19 cellular contexts compared by ENCODE assay signal in genomic region chr22:46196268-46196667, GRCh38. TPM values are rescaled to one million over a fixed set of nuclear protein-coding genes. Genes with fewer than 3 reads are reported as not detected.
DNase-seq lines count a peak whose midpoint lies in the region; ATAC-seq, FAIRE-seq and TF ChIP-seq lines count a peak whose summit lies in the region.
"Had no signal": no experiment of that assay in that cellular context is flagged by ENCODE, and none has a peak within 500 bp of the region (broad histone marks: within the 10 kb centered on the region; RNA-seq: fewer than 3 reads in every experiment).

No MANE protein-coding gene starts in this region.

- H3K23me2 ChIP-seq in H1 (ENCODE audit: low read depth, low read length): no peaks in the 10 kb centered on the region

- TF ChIP-seq CTCF in IMR-90 (conservative IDR thresholded peaks at IDR 0.05; ENCODE audit: low read depth, low read length) (no peak), H1 (IDR thresholded peaks at IDR 0.05; ENCODE audit: control extremely low read depth in 1 of 3, insufficient read depth in 1 of 3, low read depth in 1 of 3, low read length in 3 of 3) (no peak), stomach (IDR thresholded peaks at IDR 0.05) (no peak)

- no peak for ATAC-seq in IMR-90 (ENCODE audit: low read depth)
- ATAC-seq in GM18907 (IDR thresholded peaks at IDR 0.05; ENCODE audit: unreplicated experiment): no peak

- peaks cover 10% of the 10 kb centered on the region for H3K9me1 ChIP-seq in IMR-90 (ENCODE audit: insufficient read depth, low read length)

- BruUV-seq in IMR-90 (replicated peaks; lab: Mats Ljungman, UMichigan): no TSS peak

- DNase-seq in IMR-90 (no peak), H1 (ENCODE audit: low read depth in 1 of 2, low spot score in 2 of 2) (no peak), midbrain (lab: John Stamatoyannopoulos, UW) (peak; percentile 17), stomach (peak; percentile 77), AG20443 (ENCODE audit: low spot score) (no peak), mesenchymal stem cell (no peak)
- DNase-seq: activated CD4-positive, alpha-beta T cell treated with anti-CD3 and anti-CD28 coated beads for 4 hours; activated gamma-delta T cell; effector CD8-positive, alpha-beta T cell; glutamatergic neuron; Karpas-422; mesendoderm; NCI-H1092 treated with DMSO at 0.1 percent for 48 hours; NCI-H2171 treated with DMSO at 0.1 percent for 48 hours; occipital lobe; stimulated activated CD4-positive, alpha-beta T cell treated with anti-CD3 and anti-CD28 coated beads, Interleukin-2, amount 100 ng/mL, for 48 hours; SW 1271 had no signal

- no peak overlapping the region for H3K18ac ChIP-seq in IMR-90 (ENCODE audit: low read depth, low read length)
- H3K18ac ChIP-seq in H1 (ENCODE audit: extremely low read depth, low read length): no peak overlapping the region
- no peak overlapping the region for H3K18ac ChIP-seq in mesenchymal stem cell (ENCODE audit: low read depth in 1 of 2, low read length in 2 of 2)

- dilution Hi-C loops in IMR-90 (cut with HindIII; ENCODE audit: low sequenced_read_pairs, unreplicated experiment): no loop called here

- H3K9ac ChIP-seq in IMR-90 (ENCODE audit: low read depth, low read length): no peak overlapping the region
- no peak overlapping the region for H3K9ac ChIP-seq in H1 (replicated peaks in 1 of 4; ENCODE audit: extremely low read depth in 1 of 4, low read depth in 3 of 4, low read length in 3 of 4)
- no peak overlapping the region for H3K9ac ChIP-seq in mesenchymal stem cell (ENCODE audit: low read length)

- H3K23ac ChIP-seq in IMR-90 (ENCODE audit: low read depth, low read length) (no peak overlapping the region), H1 (ENCODE audit: insufficient read length) (no peak overlapping the region), mesenchymal stem cell (ENCODE audit: low read length in 2 of 2) (peak overlapping the region in 1 of 2 experiments; percentile 59)

- no peak overlapping the region for H3K56ac ChIP-seq in IMR-90 (ENCODE audit: extremely low read depth, insufficient read depth, low read length)
- H3K56ac ChIP-seq in H1 (replicated peaks; ENCODE audit: insufficient read length, low read depth, low read length): no peak overlapping the region

- H2AFZ ChIP-seq in IMR-90 (replicated peaks; ENCODE audit: low read length, poor library complexity): peak overlapping the region; percentile 7
- H2AFZ ChIP-seq in H1 (ENCODE audit: low read length): no peak overlapping the region
- no peak overlapping the region for H2AFZ ChIP-seq in mesenchymal stem cell (ENCODE audit: low read depth, low read length)

- CTCF ChIA-PET in IMR-90 (lab: Yijun Ruan, JAX) (no interaction called here), H1 (lab: Charles Lee; ENCODE audit: partially characterized antibody) (interaction anchor here (0.6 kb wide), 1 partner anchor 123 kb away, joined by 4 read pairs; no protein-coding TSS in a partner anchor)

- no peak overlapping the region for H3K27ac ChIP-seq in IMR-90 (ENCODE audit: insufficient read depth, low read length)
- H3K27ac ChIP-seq in H1 (ENCODE audit: low read depth, low read length): no peak overlapping the region
- peak overlapping the region in 4 of 5 donors; percentile 22 to 57 (median 30) for H3K27ac ChIP-seq in stomach
- no peak overlapping the region for H3K27ac ChIP-seq in mesenchymal stem cell (ENCODE audit: low read length, poor library complexity, severe bottlenecking)

- POLR2A ChIA-PET in IMR-90 (lab: Charles Lee; ENCODE audit: unreplicated experiment): no interaction called here
- POLR2A ChIA-PET in H1 (lab: Charles Lee; ENCODE audit: partially characterized antibody): no interaction called here

- no peak overlapping the region for H2AK9ac ChIP-seq in IMR-90 (replicated peaks; ENCODE audit: low read depth, low read length, poor library complexity)

- no peak overlapping the region for H3K4ac ChIP-seq in IMR-90 (ENCODE audit: low read depth, low read length)
- no peak overlapping the region for H3K4ac ChIP-seq in H1 (replicated peaks; ENCODE audit: insufficient read length, low read depth, low read length)
- H3K4ac ChIP-seq in mesenchymal stem cell (ENCODE audit: low read depth in 1 of 2, low read length in 2 of 2): no peak overlapping the region

- H4K20me1 ChIP-seq in IMR-90 (ENCODE audit: insufficient read depth, low read length) (peaks cover 4% of the 10 kb centered on the region), H1 (replicated peaks in 1 of 2; ENCODE audit: control insufficient read depth in 1 of 2, insufficient read depth in 2 of 2, low read length in 2 of 2) (no peaks in the 10 kb centered on the region)

- TF ChIP-seq POLR2A in IMR-90 (IDR thresholded peaks at IDR 0.05; ENCODE audit: low read depth, low read length): no peak
- no peak for TF ChIP-seq POLR2A in H1 (IDR thresholded peaks at IDR 0.05; ENCODE audit: control extremely low read depth in 1 of 2, low read depth in 2 of 2, low read length in 2 of 2)
- TF ChIP-seq POLR2A in stomach (IDR thresholded peaks at IDR 0.05): no peak

- no peak overlapping the region for H4K8ac ChIP-seq in IMR-90 (ENCODE audit: low read depth in 2 of 2, low read length in 2 of 2)
- H4K8ac ChIP-seq in H1 (ENCODE audit: extremely low read depth, insufficient read depth, low read length): peak overlapping the region; percentile 45; the same call in 1 of the 2 replicates
- H4K8ac ChIP-seq in mesenchymal stem cell (ENCODE audit: low read length): no peak overlapping the region

- H2AK5ac ChIP-seq in IMR-90 (ENCODE audit: low read depth, low read length) (no peak overlapping the region), H1 (ENCODE audit: low read depth, low read length) (no peak overlapping the region), mesenchymal stem cell (ENCODE audit: low read length, severe bottlenecking) (no peak overlapping the region)

- no peak for TF ChIP-seq RAD21 in IMR-90 (IDR thresholded peaks at IDR 0.05; ENCODE audit: low read length)
- no peak for TF ChIP-seq RAD21 in H1 (IDR thresholded peaks at IDR 0.05 in 1 of 2, conservative IDR thresholded peaks at IDR 0.05 in 1 of 2; ENCODE audit: low read depth in 2 of 2, low read length in 2 of 2)

- H2BK120ac ChIP-seq in IMR-90 (ENCODE audit: low read depth, low read length) (no peak overlapping the region), H1 (replicated peaks; ENCODE audit: low read depth, low read length) (no peak overlapping the region), mesenchymal stem cell (ENCODE audit: low read depth, low read length) (no peak overlapping the region)

- TF ChIP-seq EP300 in H1 (IDR thresholded peaks at IDR 0.05; ENCODE audit: borderline replicate concordance in 1 of 2, low read depth in 2 of 2, low read length in 2 of 2): no peak
- TF ChIP-seq EP300 in stomach (IDR thresholded peaks at IDR 0.05): no peak

- H2BK12ac ChIP-seq in H1 (ENCODE audit: low read depth, low read length): no peak overlapping the region
- peak overlapping the region in 1 of 2 experiments; percentile 3 for H2BK12ac ChIP-seq in mesenchymal stem cell (ENCODE audit: low read length in 2 of 2)

- H4K5ac ChIP-seq in IMR-90 (ENCODE audit: low read depth, low read length) (no peak overlapping the region), H1 (ENCODE audit: insufficient read length, low read depth, low read length) (no peak overlapping the region)

- H3K14ac ChIP-seq in IMR-90 (replicated peaks; ENCODE audit: low read depth, low read length) (no peak overlapping the region), H1 (ENCODE audit: insufficient read length) (no peak overlapping the region), mesenchymal stem cell (ENCODE audit: low read length in 2 of 2) (no peak overlapping the region)

- in situ Hi-C loops in IMR-90 (cut with MboI; ENCODE audit: low sequenced_read_pairs): no loop called here

- H3K79me2 ChIP-seq in H1 (ENCODE audit: control insufficient read depth in 1 of 2, insufficient read depth in 2 of 2, low read length in 2 of 2): no peaks in the 10 kb centered on the region

- H3K9me3 ChIP-seq in IMR-90 (ENCODE audit: control insufficient read depth, insufficient read depth, low read length) (no peaks in the 10 kb centered on the region), H1 (ENCODE audit: insufficient read depth in 2 of 2, low read depth in 1 of 2, low read length in 1 of 2) (no peaks in the 10 kb centered on the region), stomach (no peaks in the 10 kb centered on the region), mesenchymal stem cell (ENCODE audit: control insufficient read depth, low read length) (no peaks in the 10 kb centered on the region)

- no peak overlapping the region for H2BK5ac ChIP-seq in IMR-90 (ENCODE audit: low read depth, low read length, poor library complexity, severe bottlenecking)
- no peak overlapping the region for H2BK5ac ChIP-seq in H1 (ENCODE audit: low read depth, low read length)
- H2BK5ac ChIP-seq in mesenchymal stem cell (ENCODE audit: low read depth, low read length, poor library complexity, severe bottlenecking): no peak overlapping the region

- H2BK15ac ChIP-seq in IMR-90 (ENCODE audit: low read depth, low read length) (peak overlapping the region; percentile 47; the same call in 1 of the 3 replicates), H1 (ENCODE audit: low read length) (no peak overlapping the region), mesenchymal stem cell (ENCODE audit: low read depth, poor library complexity, severe bottlenecking) (no peak overlapping the region)

- H3K27me3 ChIP-seq in IMR-90 (ENCODE audit: control insufficient read depth, insufficient read depth, low read length): no peaks in the 10 kb centered on the region
- no peaks in the 10 kb centered on the region for H3K27me3 ChIP-seq in H1 (replicated peaks in 1 of 4; ENCODE audit: control insufficient read depth in 3 of 4, extremely low read depth in 1 of 4, insufficient read depth in 3 of 4, low read length in 3 of 4)
- no peaks in the 10 kb centered on the region for H3K27me3 ChIP-seq in stomach
- no peaks in the 10 kb centered on the region for H3K27me3 ChIP-seq in mesenchymal stem cell (ENCODE audit: control insufficient read depth in 1 of 2, insufficient read depth in 1 of 2, low read length in 2 of 2)

- no peak overlapping the region for H3K4me2 ChIP-seq in IMR-90 (ENCODE audit: low read depth, low read length)
- H3K4me2 ChIP-seq in H1 (ENCODE audit: insufficient read depth in 1 of 2, low read depth in 2 of 2, low read length in 2 of 2): no peak overlapping the region
- no peak overlapping the region for H3K4me2 ChIP-seq in mesenchymal stem cell (ENCODE audit: low read length, poor library complexity, severe bottlenecking)

- no peak overlapping the region for H3K4me3 ChIP-seq in IMR-90 (ENCODE audit: insufficient read depth, low read depth, low read length)
- no peak overlapping the region for H3K4me3 ChIP-seq in H1 (ENCODE audit: extremely low read depth in 1 of 4, insufficient read depth in 2 of 4, low read depth in 3 of 4, low read length in 4 of 4)
- no peak overlapping the region for H3K4me3 ChIP-seq in stomach
- no peak overlapping the region for H3K4me3 ChIP-seq in mesenchymal stem cell (ENCODE audit: insufficient read depth in 1 of 2, low read depth in 1 of 2, low read length in 2 of 2)

- H2BK20ac ChIP-seq in IMR-90 (ENCODE audit: low read depth, low read length) (no peak overlapping the region), H1 (ENCODE audit: low read length) (no peak overlapping the region)

- H4K91ac ChIP-seq in IMR-90 (ENCODE audit: insufficient read depth, low read depth, low read length): no peak overlapping the region
- no peak overlapping the region for H4K91ac ChIP-seq in H1 (replicated peaks; ENCODE audit: insufficient read length, low read length)
- no peak overlapping the region for H4K91ac ChIP-seq in mesenchymal stem cell (ENCODE audit: low read length)

- H3K36me3 ChIP-seq in IMR-90 (ENCODE audit: control insufficient read depth, insufficient read depth, low read length) (peaks cover 20% of the 10 kb centered on the region), H1 (ENCODE audit: control insufficient read depth in 2 of 4, insufficient read depth in 4 of 4, low read length in 3 of 4) (no peaks in the 10 kb centered on the region), stomach (peaks cover 19 to 30% (median 27%) of the 10 kb centered on the region in 4 donors), mesenchymal stem cell (ENCODE audit: control insufficient read depth in 1 of 2, insufficient read depth in 2 of 2, low read depth in 1 of 2, low read length in 2 of 2) (peaks cover 21 to 31% of the 10 kb centered on the region in 2 experiments)

- peaks cover 4% of the 10 kb centered on the region; the same call in 1 of the 2 replicates for H3K4me1 ChIP-seq in IMR-90 (ENCODE audit: control insufficient read depth, insufficient read depth, low read length)
- H3K4me1 ChIP-seq in H1 (replicated peaks in 1 of 4; ENCODE audit: control insufficient read depth in 3 of 4, insufficient read depth in 4 of 4, low read length in 3 of 4): peaks cover 0 to 6% (median 2%) of the 10 kb centered on the region in 4 experiments; a peak in 3 of 7 replicates
- peaks cover 3 to 22% (median 14%) of the 10 kb centered on the region in 4 donors for H3K4me1 ChIP-seq in stomach
- H3K4me1 ChIP-seq in mesenchymal stem cell (ENCODE audit: control insufficient read depth, insufficient read depth, low read depth, low read length): peaks cover 8% of the 10 kb centered on the region

- H3K79me1 ChIP-seq in IMR-90 (ENCODE audit: low read depth in 1 of 2, low read length in 2 of 2): peaks cover under 1 to 15% of the 10 kb centered on the region in 2 experiments; a peak in 2 of 4 replicates
- no peaks in the 10 kb centered on the region for H3K79me1 ChIP-seq in H1 (ENCODE audit: low read depth, low read length)
- H3K79me1 ChIP-seq in mesenchymal stem cell (replicated peaks; ENCODE audit: low read length, poor library complexity, severe bottlenecking): peaks cover 2% of the 10 kb centered on the region

- 100% methylated on average over 4 of the region's 8 CpGs; no CpG with 5 or more reads in 1 of the 2 experiments for WGBS in IMR-90 (ENCODE audit: extremely low coverage in 2 of 2, insufficient read length in 1 of 2), 2 experiments
- 85% methylated on average over 8 of the region's 8 CpGs; no CpG with 5 or more reads in 1 of the 2 experiments for WGBS in H1 (ENCODE audit: extremely low coverage in 1 of 2, insufficient coverage in 1 of 2, insufficient read length in 1 of 2, insufficient replicate concordance in 2 of 2, low coverage in 1 of 2, low lambda C conversion rate in 2 of 2, missing lambda C conversion rate in 1 of 2), 2 experiments
- WGBS in stomach, 5 donors: 36 to 58% (median 40%) methylated on average over 8 of the region's 8 CpGs
- 91% methylated on average over 8 of the region's 8 CpGs for WGBS in mesenchymal stem cell

- FAIRE-seq in H1 (lab: Jason Lieb, UNC): no peak
- FAIRE-seq: TTC549 had no signal

- intact Hi-C loops in IMR-90 (cut with micrococcal nuclease) (no loop called here), stomach (cut with DNase I; ENCODE audit: low total_unique reads) (no loop called here)

RNA-seq across cellular contexts. Expression of gene PPARA, which starts 45.9 kb away (rescaled TPM):
- 6.1 and 7.0 TPM in 2 replicates for total RNA-seq in IMR-90 (2012; rRNA removed)
- 3.1 and 3.3 TPM in 2 replicates for polyA plus RNA-seq in IMR-90 (2012; rRNA removed)
- 3.2 and 3.3 TPM in 2 replicates for polyA plus RNA-seq in IMR-90 (2012; cell fraction: cytosol; rRNA removed)
- 3.0 and 5.9 TPM in 2 replicates for polyA plus RNA-seq in IMR-90 (2012; cell fraction: nucleus; rRNA removed; ENCODE audit: low replicate concordance)
- 8.2 and 10.0 TPM in 2 replicates for total RNA-seq in H1 (2021; fragmentation: NEBNext Ultra II Directional; extraction: Animal tissue kit (Norgen Biotek cat#: 25700))
- polyA plus RNA-seq in H1 (2011; rRNA removed): 3.1 and 3.3 TPM in 2 replicates
- polyA plus RNA-seq in H1 (2011; cell fraction: cytosol; rRNA removed): 3.6 TPM
- polyA plus RNA-seq in H1 (2011; cell fraction: nucleus; rRNA removed): 9.9 TPM
- polyA plus RNA-seq in H1 (2012, experiment 1 of 2): 3.8 to 4.8 TPM (median 4.5 TPM) in 4 replicates
- polyA plus RNA-seq in H1 (2012, experiment 2 of 2): 3.1 TPM
- 3.9 TPM for polyA plus RNA-seq in H1 (2013, experiment 1 of 2)
- polyA plus RNA-seq in H1 (2013, experiment 2 of 2): 3.4 TPM
- 6.5 and 7.4 TPM in 2 replicates for polyA minus RNA-seq in H1 (2011; rRNA and poly(A)+ RNA removed)
- 3.2 TPM for polyA minus RNA-seq in H1 (2011; cell fraction: cytosol; rRNA and poly(A)+ RNA removed)
- 14.7 TPM for polyA minus RNA-seq in H1 (2011; cell fraction: nucleus; rRNA and poly(A)+ RNA removed)
- 10 to 100 TPM in 4 of 5 donors, 1 to 10 TPM in 1; 8.2 to 28.8 (median 19.4) TPM for total RNA-seq in stomach
- 1 to 10 TPM; 3.4 to 8.6 (median 5.3) TPM for polyA plus RNA-seq in stomach
- polyA plus RNA-seq in mesenchymal stem cell (2013, experiment 1 of 2): 7.7 TPM
- polyA plus RNA-seq in mesenchymal stem cell (2013, experiment 2 of 2): 6.9 TPM

RNA-seq across cellular contexts. Expression of gene CDPF1, which starts 53.8 kb away (rescaled TPM):
- total RNA-seq in IMR-90 (2012; rRNA removed) (8.9 and 11.5 TPM in 2 replicates), stomach (10 to 100 TPM in 3 of 5 donors, 1 to 10 TPM in 1, not detected in 1; 7.2 to 24.6 (median 12.7) TPM)
- polyA plus RNA-seq in IMR-90 (2012; rRNA removed) (14.5 and 18.6 TPM in 2 replicates), H1 (2011; rRNA removed) (13.7 and 15.4 TPM in 2 replicates), stomach (10 to 100 TPM in 2 of 3 donors, 1 to 10 TPM in 1; 9.7 to 12.1 (median 11.6) TPM)
- 14.2 and 21.5 TPM in 2 replicates for polyA plus RNA-seq in IMR-90 (2012; cell fraction: cytosol; rRNA removed)
- polyA plus RNA-seq in IMR-90 (2012; cell fraction: nucleus; rRNA removed; ENCODE audit: low replicate concordance): 31.7 and 48.8 TPM in 2 replicates
- total RNA-seq in H1 (2021; fragmentation: NEBNext Ultra II Directional; extraction: Animal tissue kit (Norgen Biotek cat#: 25700)): 8.8 and 9.7 TPM in 2 replicates
- polyA plus RNA-seq in H1 (2011; cell fraction: cytosol; rRNA removed): 20.3 TPM
- polyA plus RNA-seq in H1 (2011; cell fraction: nucleus; rRNA removed): 25.0 TPM
- 7.7 to 12.5 TPM (median 11.1 TPM) in 4 replicates for polyA plus RNA-seq in H1 (2012, experiment 1 of 2)
- 20.0 TPM for polyA plus RNA-seq in H1 (2012, experiment 2 of 2)
- 11.6 TPM for polyA plus RNA-seq in H1 (2013, experiment 1 of 2)
- polyA plus RNA-seq in H1 (2013, experiment 2 of 2): 10.4 TPM
- polyA minus RNA-seq in H1 (2011; rRNA and poly(A)+ RNA removed): 5.5 and 5.6 TPM in 2 replicates
- 5.7 TPM for polyA minus RNA-seq in H1 (2011; cell fraction: cytosol; rRNA and poly(A)+ RNA removed)
- 8.3 TPM for polyA minus RNA-seq in H1 (2011; cell fraction: nucleus; rRNA and poly(A)+ RNA removed)
- 9.7 TPM for polyA plus RNA-seq in mesenchymal stem cell (2013, experiment 1 of 2)
- 9.2 TPM for polyA plus RNA-seq in mesenchymal stem cell (2013, experiment 2 of 2)

Comparison
In these comparisons a context has a peak if more than half of its experiments do, and no peak if none do; other contexts are left out.
1. DNase-seq: peak in midbrain (single experiment) and stomach (single experiment); none in IMR-90 (single experiment), H1 (0 of 2), AG20443 (single experiment) and mesenchymal stem cell (single experiment).
2. H3K27ac ChIP-seq: peak in stomach (4 of 5); none in IMR-90 (single experiment), H1 (single experiment) and mesenchymal stem cell (single experiment).